Comparison of ENCODE assay signal across 8 cellular contexts in the genomic region with DNA sequence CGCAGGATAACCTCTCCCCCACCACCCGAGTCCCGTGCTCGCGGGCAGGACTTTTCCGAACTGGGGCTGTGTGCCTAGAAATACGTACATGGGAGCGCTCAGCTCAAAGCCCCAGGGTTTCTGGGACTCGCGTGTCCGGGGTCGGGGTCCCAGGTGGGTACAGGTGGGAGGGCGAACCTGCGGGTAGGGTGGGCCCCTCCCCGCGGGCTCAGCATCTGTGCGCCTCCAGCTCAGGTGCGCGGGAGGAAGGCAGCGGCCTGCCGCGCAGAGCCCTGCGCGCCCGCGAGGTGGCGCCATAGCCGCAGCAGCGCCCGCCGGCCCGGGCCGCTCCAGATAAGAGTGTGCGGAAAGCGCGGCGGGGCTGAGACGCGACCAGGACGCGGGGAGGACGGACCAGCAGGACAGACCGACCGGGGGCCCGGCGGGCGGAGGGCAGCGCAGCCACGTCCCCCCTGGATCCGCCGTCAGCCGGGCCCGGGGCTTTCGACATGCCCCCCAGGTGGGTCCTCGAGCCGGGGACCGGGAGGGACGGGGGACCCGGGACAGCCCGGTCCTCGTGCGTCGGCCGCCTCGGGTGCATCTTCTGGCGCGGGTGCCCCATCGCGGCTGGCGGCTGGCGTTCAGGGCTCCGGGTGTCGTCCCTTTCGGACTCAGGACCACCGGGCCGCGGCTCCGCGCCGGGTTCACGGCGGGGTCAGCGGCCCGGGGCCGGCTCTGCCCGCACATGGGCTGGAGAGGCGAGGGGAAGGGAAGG. TPM values are rescaled to one million over a fixed set of nuclear protein-coding genes. Genes with fewer than 3 reads are reported as not detected.
A peak's percentile ranks its signal among the peaks of the same experiment; 100 is the strongest.
DNase-seq lines count a peak whose midpoint lies in the region; ATAC-seq and TF ChIP-seq lines count a peak whose summit lies in the region.

Gene HIC1 (plus strand): TSS at position 364 of the 754 bp plus-strand sequence. CDS start 1,588 bp downstream, outside the sequence.

- H3K4me3 ChIP-seq in ACC112 (ENCODE audit: low read depth, low read length): peak within 1 kb of the TSS; percentile 79
- H3K4me3 ChIP-seq in HUES48 (ENCODE audit: low read depth, low read length): peak within 1 kb of the TSS; percentile 53
- H3K4me3 ChIP-seq in SK-N-MC: peak within 1 kb of the TSS; percentile 78
- H3K4me3 ChIP-seq in gastroesophageal sphincter: peak within 1 kb of the TSS; percentile 42 to 77
- peak within 1 kb of the TSS; percentile 37 to 77 for H3K4me3 ChIP-seq in neuronal stem cell (ENCODE audit: low read length in 2 of 2)
- H3K4me3 ChIP-seq in tibial nerve: peak within 1 kb of the TSS; percentile 49 to 69 (median 58)

- H3K23ac ChIP-seq in neuronal stem cell (ENCODE audit: low read depth, low read length, poor library complexity): peak within 1 kb of the TSS; percentile 39

- H3K4ac ChIP-seq in neuronal stem cell (ENCODE audit: low read length): no peak within 1 kb of the TSS

- DNase-seq in SK-N-MC (ENCODE audit: low read depth, low spot score) (no peak), neuronal stem cell (ENCODE audit: low spot score) (peak; percentile 68), tibial nerve (ENCODE audit: low spot score in 2 of 2) (peak; percentile 66 to 71)
- DNase-seq in activated naive CD4-positive, alpha-beta T cell treated with anti-CD3 and anti-CD28 coated beads for 36 hours: peak; percentile 79

- H2AK5ac ChIP-seq in neuronal stem cell (ENCODE audit: low read depth, low read length): no peak within 1 kb of the TSS

- no peaks in the 10 kb centered on the region for H3K9me3 Mint-ChIP-seq in activated naive CD4-positive, alpha-beta T cell treated with anti-CD3 and anti-CD28 coated beads for 36 hours

- H2BK15ac ChIP-seq in neuronal stem cell (ENCODE audit: low read length): no peak within 1 kb of the TSS

- H3K36me3 ChIP-seq in ACC112 (ENCODE audit: insufficient read depth, low read length) (peaks cover 3% of the 10 kb centered on the region; the same call in 1 of the 2 replicates), HUES48 (ENCODE audit: control insufficient read depth, insufficient read depth, low read length) (no peaks in the 10 kb centered on the region), SK-N-MC (ENCODE audit: insufficient read depth, low read length) (no peaks in the 10 kb centered on the region), gastroesophageal sphincter (peaks cover 0 to 26% of the 10 kb centered on the region in 2 donors), neuronal stem cell (replicated peaks in 1 of 2; ENCODE audit: control insufficient read depth in 2 of 2, insufficient read depth in 2 of 2, low read length in 2 of 2) (peaks cover 0 to 7% of the 10 kb centered on the region in 2 donors), tibial nerve (peaks cover 0 to 27% (median 0%) of the 10 kb centered on the region in 3 donors)

- TF ChIP-seq EP300 in gastroesophageal sphincter (IDR thresholded peaks at IDR 0.05): no peak
- peak in 1 of 2 donors; percentile 72 for TF ChIP-seq EP300 in tibial nerve (IDR thresholded peaks at IDR 0.05)

- peaks cover 10% of the 10 kb centered on the region for H3K4me1 Mint-ChIP-seq in activated naive CD4-positive, alpha-beta T cell treated with anti-CD3 and anti-CD28 coated beads for 36 hours (ENCODE audit: low read depth)

- H4K91ac ChIP-seq in neuronal stem cell (ENCODE audit: low read depth, low read length, poor library complexity): no peak within 1 kb of the TSS

- H3K9ac ChIP-seq in HUES48 (ENCODE audit: low read depth, low read length): no peak within 1 kb of the TSS
- no peak within 1 kb of the TSS for H3K9ac ChIP-seq in SK-N-MC (ENCODE audit: insufficient read length)
- H3K9ac ChIP-seq in neuronal stem cell (ENCODE audit: low read depth, low read length, poor library complexity): peak within 1 kb of the TSS; percentile 72

- no peak within 1 kb of the TSS for H4K8ac ChIP-seq in neuronal stem cell (ENCODE audit: low read depth, low read length)

- TF ChIP-seq POLR2A in gastroesophageal sphincter (IDR thresholded peaks at IDR 0.05) (peak; percentile 91 to 94), tibial nerve (IDR thresholded peaks at IDR 0.05) (peak; percentile 44 to 73)

- CTCF ChIA-PET in activated naive CD4-positive, alpha-beta T cell treated with anti-CD3 and anti-CD28 coated beads for 36 hours (lab: Charles Lee): interaction anchor here (0.6 to 3.2 kb wide), 33 partner anchors 9 to 338 kb away, joined by 3 to 44 read pairs (median 4); partner anchors contain the start of genes DPH1, SGSM2, SMG6 and SRR

- no peak within 1 kb of the TSS for H3K14ac ChIP-seq in neuronal stem cell (ENCODE audit: low read length)

- no peaks in the 10 kb centered on the region for H3K4me1 ChIP-seq in ACC112 (ENCODE audit: control insufficient read depth, insufficient read depth, low read length, unreplicated experiment)
- H3K4me1 ChIP-seq in HUES48 (ENCODE audit: control insufficient read depth, insufficient read depth, low read length): peaks cover 9% of the 10 kb centered on the region
- peaks cover 0 to 89% (median 18%) of the 10 kb centered on the region in 3 donors for H3K4me1 ChIP-seq in gastroesophageal sphincter
- H3K4me1 ChIP-seq in neuronal stem cell (ENCODE audit: control insufficient read depth in 2 of 2, insufficient read depth in 1 of 2, low read depth in 1 of 2, low read length in 2 of 2): peaks cover 11 to 13% of the 10 kb centered on the region in 2 donors
- peaks cover 3 to 82% (median 42%) of the 10 kb centered on the region in 4 donors for H3K4me1 ChIP-seq in tibial nerve

- H2AFZ ChIP-seq in ACC112 (ENCODE audit: low read length, unreplicated experiment) (peak within 1 kb of the TSS; percentile 46), neuronal stem cell (ENCODE audit: low read length) (peak within 1 kb of the TSS; percentile 82)

- no peak within 1 kb of the TSS for H2BK120ac ChIP-seq in neuronal stem cell (ENCODE audit: low read depth, low read length)

- H3K27ac ChIP-seq in ACC112 (ENCODE audit: low read depth, low read length): peak within 1 kb of the TSS; percentile 54
- no peak within 1 kb of the TSS for H3K27ac ChIP-seq in HUES48 (ENCODE audit: low read depth, low read length)
- no peak within 1 kb of the TSS for H3K27ac ChIP-seq in SK-N-MC
- H3K27ac ChIP-seq in gastroesophageal sphincter: peak within 1 kb of the TSS; percentile 77 to 95 (median 89)
- no peak within 1 kb of the TSS for H3K27ac ChIP-seq in neuronal stem cell (replicated peaks; ENCODE audit: low read length)
- peak within 1 kb of the TSS; percentile 87 to 92 (median 91) for H3K27ac ChIP-seq in tibial nerve

- H3K27me3 ChIP-seq in ACC112 (ENCODE audit: insufficient read depth, low read length) (peaks cover 10% of the 10 kb centered on the region; the same call in 1 of the 2 replicates), HUES48 (ENCODE audit: control insufficient read depth, insufficient read depth, low read length) (peaks cover 93% of the 10 kb centered on the region), gastroesophageal sphincter (peaks cover 74% of the 10 kb centered on the region), neuronal stem cell (ENCODE audit: control insufficient read depth in 3 of 3, insufficient read depth in 3 of 3, low read depth in 1 of 3, low read length in 3 of 3) (peaks cover 4 to 88% (median 70%) of the 10 kb centered on the region in 3 experiments), tibial nerve (peaks cover 0 to 23% of the 10 kb centered on the region in 2 donors)

- H3K27ac Mint-ChIP-seq in activated naive CD4-positive, alpha-beta T cell treated with anti-CD3 and anti-CD28 coated beads for 36 hours: peak within 1 kb of the TSS; percentile 36

- intact Hi-C loops in activated naive CD4-positive, alpha-beta T cell treated with anti-CD3 and anti-CD28 coated beads for 36 hours (cut with micrococcal nuclease): loop anchor here (1.0 to 5.0 kb wide), 7 partner anchors 189 to 361 kb away; partner anchors contain the start of genes MNT, SMG6, SRR and TSR1

- ATAC-seq in GM18519 (IDR thresholded peaks at IDR 0.05; ENCODE audit: low FRiP score, unreplicated experiment) (peak; percentile 26), gastroesophageal sphincter (peak; percentile 54)

- peak within 1 kb of the TSS; percentile 73 for H3K4me3 Mint-ChIP-seq in activated naive CD4-positive, alpha-beta T cell treated with anti-CD3 and anti-CD28 coated beads for 36 hours

- H2BK5ac ChIP-seq in neuronal stem cell (ENCODE audit: low read length): no peak within 1 kb of the TSS

- H3K79me2 ChIP-seq in ACC112 (ENCODE audit: control insufficient read depth, insufficient read depth, low read length, unreplicated experiment): peaks cover 14% of the 10 kb centered on the region

- no peaks in the 10 kb centered on the region for H3K79me1 ChIP-seq in neuronal stem cell (ENCODE audit: low read depth, low read length)

- WGBS in gastroesophageal sphincter (ENCODE audit: low coverage in 1 of 2), 2 donors: no CpG with 5 or more reads among the region's 87 CpGs
- WGBS in neuronal stem cell (ENCODE audit: extremely low coverage in 2 of 2, insufficient read length in 2 of 2, insufficient replicate concordance in 1 of 2), 2 donors: no CpG with 5 or more reads among the region's 87 CpGs
- 1 to 2% methylated on average over 27 to 71 of the region's 87 CpGs for WGBS in tibial nerve, 2 donors

- peaks cover 15% of the 10 kb centered on the region for H3K27me3 Mint-ChIP-seq in activated naive CD4-positive, alpha-beta T cell treated with anti-CD3 and anti-CD28 coated beads for 36 hours (ENCODE audit: low read depth)

- H3K4me2 ChIP-seq in neuronal stem cell (ENCODE audit: insufficient read depth, low read length, poor library complexity, severe bottlenecking): peak within 1 kb of the TSS; percentile 83

- TF ChIP-seq CTCF in gastroesophageal sphincter (IDR thresholded peaks at IDR 0.05): peak in 3 of 4 experiments; percentile 99
- peak; percentile 92 to 99 (median 98) for TF ChIP-seq CTCF in tibial nerve (IDR thresholded peaks at IDR 0.05)

- peak within 1 kb of the TSS; percentile 53 for H3K18ac ChIP-seq in neuronal stem cell (ENCODE audit: low read length)

- no peak within 1 kb of the TSS for H2BK12ac ChIP-seq in neuronal stem cell (ENCODE audit: low read length)

- H3K36me3 Mint-ChIP-seq in activated naive CD4-positive, alpha-beta T cell treated with anti-CD3 and anti-CD28 coated beads for 36 hours (ENCODE audit: low read depth): peaks cover 9% of the 10 kb centered on the region

- H3K9me3 ChIP-seq in HUES48 (ENCODE audit: control insufficient read depth, insufficient read depth, low read length): no peaks in the 10 kb centered on the region
- no peaks in the 10 kb centered on the region for H3K9me3 ChIP-seq in SK-N-MC (ENCODE audit: low read depth, low read length)
- no peaks in the 10 kb centered on the region for H3K9me3 ChIP-seq in gastroesophageal sphincter
- H3K9me3 ChIP-seq in neuronal stem cell (replicated peaks in 1 of 2; ENCODE audit: control insufficient read depth in 2 of 2, insufficient read depth in 1 of 2, low read depth in 1 of 2, low read length in 2 of 2): peaks cover 0 to 7% of the 10 kb centered on the region in 2 donors
- no peaks in the 10 kb centered on the region for H3K9me3 ChIP-seq in tibial nerve

RNA-seq across cellular contexts. Expression of gene HIC1, which starts in this region (rescaled TPM):
- 10 to 100 TPM; 14.8 TPM for total RNA-seq in activated naive CD4-positive, alpha-beta T cell treated with anti-CD3 and anti-CD28 coated beads for 36 hours
- 10 to 100 TPM; 32.8 to 56.2 (median 41.6) TPM for total RNA-seq in gastroesophageal sphincter
- polyA plus RNA-seq in neuronal stem cell (2013, experiment 1 of 2): 0.08 TPM
- 0.04 TPM for polyA plus RNA-seq in neuronal stem cell (2013, experiment 2 of 2)
- total RNA-seq in tibial nerve: 10 to 100 TPM; 27.6 to 64.7 (median 50.0) TPM

Comparison
In these comparisons a context has a peak if more than half of its experiments do, and no peak if none do; other contexts are left out.
1. H3K27ac ChIP-seq: peak in ACC112 (single experiment), gastroesophageal sphincter (4 of 4) and tibial nerve (4 of 4); none in HUES48 (single experiment), SK-N-MC (single experiment) and neuronal stem cell (single experiment).
2. Peak in every context shown above with its lines, with median percentiles within 50 percentile points of each other: H3K4me3 ChIP-seq.